ENCODE assay signal across 33 cellular contexts in the genomic region with DNA sequence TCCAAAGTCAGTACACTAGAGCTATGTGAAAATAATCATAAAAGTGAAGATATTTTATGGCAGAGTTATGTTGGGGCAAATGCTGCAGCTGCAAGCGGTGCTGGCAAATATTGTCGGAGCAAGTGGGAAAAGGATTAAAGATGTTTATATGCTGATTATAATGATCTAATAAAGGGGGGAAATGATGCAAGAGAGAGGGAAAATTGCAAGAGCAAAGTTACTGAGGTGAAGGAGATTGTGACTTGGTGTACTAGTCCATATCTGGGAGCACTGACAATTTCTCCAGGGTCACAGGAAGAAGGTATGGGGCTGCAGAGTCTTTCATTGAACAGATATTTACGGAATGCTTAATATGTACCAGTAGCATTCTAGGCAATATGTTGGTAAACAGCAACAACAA.
"Had no signal": no experiment of that assay in that cellular context is flagged by ENCODE, and none has a peak within 500 bp of the region (broad histone marks: within the 10 kb centered on the region; RNA-seq: fewer than 3 reads in every experiment).

No MANE protein-coding gene starts in this region.

- ATAC-seq: activated CD8-positive, alpha-beta T cell treated with anti-CD3 and anti-CD28 coated beads for 36 hours; activated naive CD4-positive, alpha-beta T cell treated with anti-CD3 and anti-CD28 coated beads, Interleukin-2, amount 50 U/mL, for 72 hours; activated T-cell treated with anti-CD3 and anti-CD28 coated beads, Interleukin-2, amount 50 U/mL, for 4 hours; activated T-cell treated with anti-CD3 and anti-CD28 coated beads, Interleukin-2, amount 50 U/mL, for 72 hours; activated T-helper 17 cell treated with anti-CD3 and anti-CD28 coated beads, Interleukin-2, amount 50 U/mL, for 72 hours; body of pancreas had no signal

- H3K4me3 ChIP-seq: adrenal gland, body of pancreas, breast epithelium had no signal

- H3K4me1 ChIP-seq: adrenal gland, body of pancreas, breast epithelium had no signal

- DNase-seq: activated B cell treated with CpG ODN at 0.5 μM for 24 hours; activated CD4-positive, alpha-beta memory T cell treated with anti-CD3 and anti-CD28 coated beads for 36 hours; activated CD4-positive, alpha-beta T cell treated with anti-CD3 and anti-CD28 coated beads for 4 hours; activated CD4-positive, alpha-beta T cell treated with anti-CD3 and anti-CD28 coated beads, Interleukin-2, amount 10 ng/mL, durations not matched to agents 24 days and 14 days; activated CD4-positive, alpha-beta T cell treated with anti-CD3 and anti-CD28 coated beads, Interleukin-2, amount 50 U/mL, for 1 hour; activated CD4-positive, alpha-beta T cell treated with anti-CD3 and anti-CD28 coated beads, Interleukin-2, amount 50 U/mL, for 4 hours; activated CD4-positive, CD25-positive, alpha-beta regulatory T cell treated with anti-CD3 and anti-CD28 coated beads, Interleukin-2, amount 50 U/mL, for 72 hours; activated CD8-positive, alpha-beta memory T cell treated with anti-CD3 and anti-CD28 coated beads, Interleukin-2, amount 50 U/mL, for 4 hours; activated CD8-positive, alpha-beta T cell treated with anti-CD3 and anti-CD28 coated beads for 36 hours; activated effector memory CD4-positive, alpha-beta T cell treated with anti-CD3 and anti-CD28 coated beads, Interleukin-2, amount 50 U/mL, for 16 hours; activated gamma-delta T cell treated with Interleukin-2 at 50 U/mL for 16 hours; activated naive CD4-positive, alpha-beta T cell; activated naive CD4-positive, alpha-beta T cell treated with anti-CD3 and anti-CD28 coated beads for 36 hours; activated naive CD4-positive, alpha-beta T cell treated with anti-CD3 and anti-CD28 coated beads, Interleukin-2, amount 50 U/mL, for 16 hours; activated naive CD8-positive, alpha-beta T cell treated with anti-CD3 and anti-CD28 coated beads for 36 hours; activated T-cell treated with anti-CD3 and anti-CD28 coated beads for 4 hours; activated T-cell treated with anti-CD3 and anti-CD28 coated beads, Interleukin-2, amount 50 U/mL, for 1 hour; activated T-cell treated with anti-CD3 and anti-CD28 coated beads, Interleukin-2, amount 50 U/mL, for 4 hours; activated T-cell treated with anti-CD3 and anti-CD28 coated beads, Interleukin-2, amount 50 U/mL, for 72 hours; adrenal gland; amniotic stem cell; aorta; body of pancreas; brain microvascular endothelial cell; central memory CD4-positive, alpha-beta T cell; T-helper 2 cell; T-helper 9 cell had no signal

- H3K27ac ChIP-seq: adrenal gland, body of pancreas, brain microvascular endothelial cell, breast epithelium, VCaP had no signal

- H3K27me3 ChIP-seq: adrenal gland, body of pancreas, brain microvascular endothelial cell, breast epithelium had no signal

- H3K9me3 ChIP-seq: adrenal gland, body of pancreas, breast epithelium had no signal

- H3K36me3 ChIP-seq: breast epithelium had no signal

- FAIRE-seq: astrocyte, TTC549 had no signal
